In genomic region chr2:201860541-201861154, GRCh38 we compare ENCODE assay signal across 10 cellular contexts. TPM values are rescaled to one million over a fixed set of nuclear protein-coding genes. Genes with fewer than 3 reads are reported as not detected.
DNase-seq lines count a peak whose midpoint lies in the region; ATAC-seq, FAIRE-seq and TF ChIP-seq lines count a peak whose summit lies in the region.
"Had no signal": no experiment of that assay in that cellular context is flagged by ENCODE, and none has a peak within 500 bp of the region (broad histone marks: within the 10 kb centered on the region; RNA-seq: fewer than 3 reads in every experiment).

No MANE protein-coding gene starts in this region.

- H2BK15ac ChIP-seq in H9 (ENCODE audit: low read depth, low read length): no peak overlapping the region

- H4K91ac ChIP-seq in H9 (ENCODE audit: insufficient read length, low read depth, low read length): no peak overlapping the region

- H2BK120ac ChIP-seq in H9 (ENCODE audit: low read depth, low read length, poor library complexity, severe bottlenecking): no peak overlapping the region

- no peak overlapping the region for H3K27ac Mint-ChIP-seq in H9
- H3K27ac Mint-ChIP-seq in T-cell: no peak overlapping the region

- WGBS in H9 (ENCODE audit: extremely low coverage, insufficient read length, low lambda C conversion rate): no CpG with 5 or more reads among the region's 8 CpGs

- H3K4ac ChIP-seq in H9 (ENCODE audit: low read depth, low read length): no peak overlapping the region

- H3K4me3 ChIP-seq in cardiac fibroblast (replicated peaks in 1 of 2; ENCODE audit: low read depth in 2 of 2, low read length in 2 of 2) (no peak overlapping the region), kidney (ENCODE audit: low read length in 2 of 2) (peak overlapping the region in 1 of 2 donors; percentile 4)
- H3K4me3 ChIP-seq: BLaER1 had no signal

- intact Hi-C loops in kidney (cut with DNase I): loop anchor here (5.0 kb wide), 1 partner anchor 322 kb away; no protein-coding TSS in a partner anchor

- H3T11ph ChIP-seq in H9 (ENCODE audit: low read length): no peak overlapping the region

- H2AFZ ChIP-seq in H9 (ENCODE audit: low read length): no peak overlapping the region

- H2BK20ac ChIP-seq in H9 (ENCODE audit: low read depth, low read length, poor library complexity, severe bottlenecking): no peak overlapping the region

- H3K9me3 Mint-ChIP-seq in H9: no peaks in the 10 kb centered on the region
- H3K9me3 Mint-ChIP-seq in T-cell: no peaks in the 10 kb centered on the region

- H3K36me3 ChIP-seq in kidney (ENCODE audit: control insufficient read depth in 1 of 2, insufficient read depth in 2 of 2, low read length in 2 of 2): no peaks in the 10 kb centered on the region
- H3K36me3 ChIP-seq: BLaER1 had no signal

- H2AK5ac ChIP-seq in H9 (ENCODE audit: insufficient read length, low read length): no peak overlapping the region

- peak; percentile 90 for TF ChIP-seq CTCF in H9 (conservative IDR thresholded peaks at IDR 0.05)
- peak; percentile 82 for TF ChIP-seq CTCF in cardiac fibroblast (IDR thresholded peaks at IDR 0.05; ENCODE audit: low read depth, low read length)
- peak; percentile 94 for TF ChIP-seq CTCF in kidney (IDR thresholded peaks at IDR 0.05; ENCODE audit: borderline replicate concordance, extremely low read depth, insufficient read depth)

- H3K79me1 ChIP-seq in H9 (ENCODE audit: insufficient read depth, low read depth, low read length, poor library complexity, severe bottlenecking): no peaks in the 10 kb centered on the region

- no peak overlapping the region for H3K18ac ChIP-seq in H9 (ENCODE audit: insufficient read length, low read depth, low read length)

- no peaks in the 10 kb centered on the region for H3K27me3 Mint-ChIP-seq in H9 (ENCODE audit: low read depth)
- peaks cover 30 to 32% of the 10 kb centered on the region in 2 donors for H3K27me3 Mint-ChIP-seq in T-cell

- H4K20me1 ChIP-seq in H9 (ENCODE audit: control insufficient read depth, insufficient read depth, insufficient read length): no peaks in the 10 kb centered on the region
- H4K20me1 ChIP-seq: BLaER1 had no signal

- no peak overlapping the region for H2BK12ac ChIP-seq in H9 (ENCODE audit: insufficient read length, low read depth, low read length)

- no peak overlapping the region for H4K8ac ChIP-seq in H9 (replicated peaks; ENCODE audit: insufficient read length, low read depth, low read length)

- no peak overlapping the region for H4K5ac ChIP-seq in H9 (ENCODE audit: insufficient read length, low read depth, low read length)

- H3K23me2 ChIP-seq in H9 (ENCODE audit: insufficient read length, low read depth, low read length, poor library complexity, severe bottlenecking): peaks cover 6% of the 10 kb centered on the region

- peak; percentile 63 to 83 (median 73) for ATAC-seq in T-cell (replicated peaks in 1 of 4)

- no peaks in the 10 kb centered on the region; a peak in 1 of 7 replicates for H3K36me3 Mint-ChIP-seq in H9 (ENCODE audit: insufficient read depth in 1 of 3, low read depth in 3 of 3)
- H3K36me3 Mint-ChIP-seq in T-cell: no peaks in the 10 kb centered on the region

- H3K4me1 Mint-ChIP-seq in H9 (peaks cover 42 to 45% of the 10 kb centered on the region in 2 experiments), T-cell (peaks cover 13 to 18% (median 17%) of the 10 kb centered on the region in 3 donors)

- H3K4me3 Mint-ChIP-seq in H9 (peak overlapping the region in 1 of 2 experiments; percentile 27; a peak in 1 of 5 replicates), T-cell (no peak overlapping the region)

- no peak for FAIRE-seq in kidney (lab: Jason Lieb, UNC)

- H3K9me3 ChIP-seq in H9 (ENCODE audit: control insufficient read depth, low read depth, low read length) (no peaks in the 10 kb centered on the region), kidney (ENCODE audit: control insufficient read depth in 1 of 2, low read length in 2 of 2) (no peaks in the 10 kb centered on the region)
- H3K9me3 ChIP-seq: BLaER1 had no signal

- peaks cover 5% of the 10 kb centered on the region; the same call in 1 of the 2 replicates for H3K4me1 ChIP-seq in H9 (ENCODE audit: insufficient read depth, low read length)
- peaks cover 0 to 6% of the 10 kb centered on the region in 2 donors for H3K4me1 ChIP-seq in kidney (ENCODE audit: control insufficient read depth in 1 of 2, insufficient read depth in 1 of 2, low read depth in 1 of 2, low read length in 2 of 2)

- CTCF ChIA-PET in T-cell (lab: Charles Lee): interaction anchor here (0.6 to 3.2 kb wide), 6 partner anchors 8 to 318 kb away, joined by 3 to 25 read pairs (median 5); no protein-coding TSS in a partner anchor

- no peak overlapping the region for H3K23ac ChIP-seq in H9 (ENCODE audit: insufficient read length, low read depth, low read length)

- H3K56ac ChIP-seq in H9 (ENCODE audit: insufficient read length, low read depth, low read length): no peak overlapping the region

- H3K27ac ChIP-seq in H9 (ENCODE audit: insufficient read length, low read depth, low read length) (no peak overlapping the region), kidney (ENCODE audit: low read depth in 2 of 2, low read length in 2 of 2) (no peak overlapping the region)
- H3K27ac ChIP-seq: BLaER1, epithelial cell of prostate had no signal

- DNase-seq in NCI-H1436 (lab: John Stamatoyannopoulos, UW) (peak; percentile 53), NCI-H1436 treated with DMSO at 0.1 percent for 48 hours (lab: John Stamatoyannopoulos, UW) (no peak), H9 (peak; percentile 75), NCI-H128 (lab: John Stamatoyannopoulos, UW; ENCODE audit: unreplicated experiment) (peak; percentile 30), T-cell (peak in 18 of 34 experiments; percentile 1 to 38 (median 19)), cardiac fibroblast (ENCODE audit: low read depth in 2 of 2) (peak; percentile 82 to 85), kidney (no peak)
- DNase-seq in stimulated activated CD4-positive, alpha-beta T cell treated with anti-CD3 and anti-CD28 coated beads, TNF-alpha, amount 100 ng/mL, for 1 hour (ENCODE audit: low read depth in 3 of 3, low spot score in 1 of 3): peak in 2 of 3 donors; percentile 2 to 4

- H3K27me3 ChIP-seq in H9 (ENCODE audit: insufficient read depth, low read length): no peaks in the 10 kb centered on the region
- H3K27me3 ChIP-seq: BLaER1 had no signal

- POLR2A ChIA-PET in T-cell (lab: Charles Lee): no interaction called here

- no peak overlapping the region for H2BK5ac ChIP-seq in H9 (ENCODE audit: insufficient read length, low read length)

- no peak overlapping the region for H3K9ac ChIP-seq in H9 (ENCODE audit: extremely low read depth, insufficient read length, low read length)
- H3K9ac ChIP-seq in kidney (ENCODE audit: low read length in 2 of 2): no peak overlapping the region
- H3K9ac ChIP-seq: BLaER1 had no signal

- H3K14ac ChIP-seq in H9 (ENCODE audit: insufficient read depth, low read length): no peak overlapping the region

- no peaks in the 10 kb centered on the region for H3K79me2 ChIP-seq in H9 (ENCODE audit: insufficient read depth, low read length)

- no peak overlapping the region for H3K4me2 ChIP-seq in H9 (ENCODE audit: insufficient read depth, insufficient read length, low read length)
- H3K4me2 ChIP-seq: BLaER1 had no signal

RNA-seq across cellular contexts. Expression of gene CDK15, which starts 54.3 kb away (rescaled TPM):
- total RNA-seq in H9 (2021) (not detected in 2 replicates), T-cell (not detected), kidney (2.7 TPM)
- polyA plus RNA-seq in kidney (ENCODE audit: insufficient read depth, low read depth, low replicate concordance): 0.11 TPM

Comparison
In these comparisons a context has a peak if more than half of its experiments do, and no peak if none do; other contexts are left out.
1. DNase-seq: peak in NCI-H1436 (single experiment), H9 (single experiment), NCI-H128 (single experiment), T-cell (18 of 34), cardiac fibroblast (2 of 2) and stimulated activated CD4-positive, alpha-beta T cell treated with anti-CD3 and anti-CD28 coated beads, TNF-alpha, amount 100 ng/mL, for 1 hour (2 of 3); none in NCI-H1436 treated with DMSO at 0.1 percent for 48 hours (single experiment) and kidney (single experiment).
2. Peak in every context shown above with its lines, with median percentiles within 50 percentile points of each other: CTCF ChIP-seq.